Comparison of ENCODE assay signal across 16 cellular contexts in the genomic region with DNA sequence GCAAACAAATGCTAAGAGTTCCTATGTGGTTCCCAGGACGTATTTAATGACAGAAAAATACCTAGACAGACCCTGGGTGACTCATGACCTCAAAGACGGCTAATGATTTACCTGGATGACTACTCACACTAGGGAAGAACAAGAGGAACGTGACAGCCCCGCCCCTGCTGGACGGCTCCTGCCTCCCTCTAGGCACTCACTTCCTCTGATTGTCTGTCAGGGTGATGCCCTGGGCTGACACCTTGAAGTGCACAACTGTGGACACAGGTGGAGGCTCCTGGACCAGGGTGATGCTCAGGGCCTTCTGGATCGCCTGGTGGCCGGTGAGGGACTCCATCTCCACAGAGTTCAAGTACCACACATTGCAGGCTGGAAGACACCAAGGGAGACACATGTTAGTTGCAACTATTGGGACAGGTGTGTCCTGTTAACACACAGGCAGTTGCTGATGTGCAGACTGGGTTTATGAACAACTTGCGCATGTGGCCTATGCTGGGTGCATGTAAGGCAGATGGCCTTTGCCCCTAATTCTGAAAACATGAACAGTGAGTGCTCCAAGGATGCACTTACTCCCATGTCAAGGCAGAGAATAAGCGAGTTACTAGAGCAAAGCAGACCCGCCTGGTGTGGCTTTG.
A peak's percentile ranks its signal among the peaks of the same experiment; 100 is the strongest.
DNase-seq lines count a peak whose midpoint lies in the region; ATAC-seq and FAIRE-seq lines count a peak whose summit lies in the region.
"Had no signal": no experiment of that assay in that cellular context is flagged by ENCODE, and none has a peak within 500 bp of the region (broad histone marks: within the 10 kb centered on the region; RNA-seq: fewer than 3 reads in every experiment).

No MANE protein-coding gene starts in this region.

- H4K91ac ChIP-seq in trophoblast cell (ENCODE audit: low read depth, low read length), result no peak overlapping the region

- peak; percentile 50 for ATAC-seq in GM18520 (IDR thresholded peaks at IDR 0.05; ENCODE audit: unreplicated experiment)

- no CpG with 5 or more reads among the region's 10 CpGs for WGBS in trophoblast cell (ENCODE audit: extremely low coverage, insufficient coverage, insufficient read length)

- H4K12ac ChIP-seq in trophoblast cell (ENCODE audit: low read depth, low read length), result no peak overlapping the region

- H2AFZ ChIP-seq in trophoblast cell (ENCODE audit: insufficient read depth, low read length, poor library complexity), result no peak overlapping the region

- no peaks in the 10 kb centered on the region for H3K27me3 ChIP-seq in trophoblast cell (ENCODE audit: insufficient read depth, low read length)

- H2BK5ac ChIP-seq in trophoblast cell (ENCODE audit: low read depth, low read length, poor library complexity), result no peak overlapping the region

- no peak overlapping the region for H3K18ac ChIP-seq in trophoblast cell (ENCODE audit: low read length)

- H3K4ac ChIP-seq in trophoblast cell (ENCODE audit: low read depth, low read length), result no peak overlapping the region

- H3K36me3 ChIP-seq in trophoblast cell (ENCODE audit: control insufficient read depth in 1 of 2, insufficient read depth in 2 of 2, low read length in 2 of 2), result peaks cover 66 to 78% of the 10 kb centered on the region in 2 experiments

- no peak overlapping the region for H3K14ac ChIP-seq in trophoblast cell (ENCODE audit: low read length)

- H3K79me2 ChIP-seq in trophoblast cell (ENCODE audit: control insufficient read depth, insufficient read depth, low read length, poor library complexity), result no peaks in the 10 kb centered on the region

- H3K4me1 ChIP-seq in trophoblast cell (ENCODE audit: control insufficient read depth in 1 of 2, insufficient read depth in 2 of 2, low read length in 2 of 2), result peaks cover 15 to 22% of the 10 kb centered on the region in 2 experiments

- H2BK12ac ChIP-seq in trophoblast cell (ENCODE audit: low read length), result no peak overlapping the region

- H2AK5ac ChIP-seq in trophoblast cell (ENCODE audit: low read length), result no peak overlapping the region

- peaks cover 7% of the 10 kb centered on the region for H3K9me3 ChIP-seq in trophoblast cell (ENCODE audit: insufficient read depth, low read depth, low read length)

- H3K27ac ChIP-seq in trophoblast cell (ENCODE audit: low read depth, low read length), result no peak overlapping the region
- H3K27ac ChIP-seq: VCaP had no signal

- FAIRE-seq in HTR-8/SVneo (lab: Jason Lieb, UNC), result peak; percentile 46

- no peak overlapping the region for H4K8ac ChIP-seq in trophoblast cell (ENCODE audit: low read depth, low read length)

- H3K9ac ChIP-seq in trophoblast cell (ENCODE audit: low read length), result no peak overlapping the region

- no peak overlapping the region for H3K4me2 ChIP-seq in trophoblast cell (ENCODE audit: low read length)

- no peak overlapping the region for H2BK120ac ChIP-seq in trophoblast cell (ENCODE audit: insufficient read depth, low read length, poor library complexity)

- DNase-seq in HTR-8/SVneo (ENCODE audit: insufficient read length, low spot score) (no peak), glomerular visceral epithelial cell (ENCODE audit: extremely low spot score) (peak; percentile 92), trophoblast cell (peak; percentile 41 to 57), T1000 (lab: John Stamatoyannopoulos, UW) (no peak), cerebellum (ENCODE audit: low spot score) (no peak), GOT3 (lab: John Stamatoyannopoulos, UW) (no peak)
- no peak for DNase-seq in stimulated activated CD4-positive, alpha-beta T cell treated with anti-CD3 and anti-CD28 coated beads, Interleukin-4, amount 100 ng/mL, for 4 hours
- DNase-seq: activated CD8-positive, alpha-beta memory T cell treated with anti-CD3 and anti-CD28 coated beads for 24 hours; activated effector memory CD4-positive, alpha-beta T cell treated with Interleukin-2 at 50 U/mL for 16 hours; anterior cingulate cortex; mesenchymal stem cell; NCI-H1105; NCI-H345; occipital lobe had no signal

- no peak overlapping the region for H3K23ac ChIP-seq in trophoblast cell (ENCODE audit: low read length)

- H3K79me1 ChIP-seq in trophoblast cell (ENCODE audit: low read length), result no peaks in the 10 kb centered on the region

- H3K4me3 ChIP-seq in trophoblast cell (ENCODE audit: low read depth, low read length), result no peak overlapping the region

Comparison
In these comparisons a context has a peak if more than half of its experiments do, and no peak if none do; other contexts are left out.
1. DNase-seq: peak in glomerular visceral epithelial cell (single experiment) and trophoblast cell (2 of 2); none in HTR-8/SVneo (single experiment), T1000 (single experiment), cerebellum (single experiment), GOT3 (single experiment) and stimulated activated CD4-positive, alpha-beta T cell treated with anti-CD3 and anti-CD28 coated beads, Interleukin-4, amount 100 ng/mL, for 4 hours (0 of 2).